1 cellular context compared by ENCODE assay signal in genomic region chr11:115498354-115498753, GRCh38.
TF ChIP-seq lines count a peak whose summit lies in the region.

No MANE protein-coding gene starts in this region.

TF ChIP-seq in WTC11, 78 proteins besides CTCF, POLR2A, EP300 and RAD21 (continued from another document):
- TF ChIP-seq ZBTB43 (CRISPR knock-in tag; IDR thresholded peaks at IDR 0.05) (no peak), ZNF425 (CRISPR knock-in tag; conservative IDR thresholded peaks at IDR 0.05) (no peak), ZSCAN18 (CRISPR knock-in tag; IDR thresholded peaks at IDR 0.05) (no peak), OVOL2 (CRISPR knock-in tag; IDR thresholded peaks at IDR 0.05; ENCODE audit: borderline replicate concordance) (no peak), ZMAT4 (CRISPR knock-in tag; IDR thresholded peaks at IDR 0.05) (no peak), FOXP1 (CRISPR knock-in tag; IDR thresholded peaks at IDR 0.05; ENCODE audit: borderline replicate concordance) (no peak), MYBL2 (CRISPR knock-in tag; IDR thresholded peaks at IDR 0.05) (no peak), EMX1 (CRISPR knock-in tag; IDR thresholded peaks at IDR 0.05) (no peak), CREM (CRISPR knock-in tag; IDR thresholded peaks at IDR 0.05) (no peak), E2F5 (CRISPR knock-in tag; IDR thresholded peaks at IDR 0.05) (no peak), JUN (CRISPR knock-in tag; IDR thresholded peaks at IDR 0.05) (no peak), HMGA2 (CRISPR knock-in tag; IDR thresholded peaks at IDR 0.05) (no peak), ATF1 (CRISPR knock-in tag; IDR thresholded peaks at IDR 0.05) (no peak), ZNF423 (CRISPR knock-in tag; IDR thresholded peaks at IDR 0.05) (no peak), NFE2L1 (CRISPR knock-in tag; IDR thresholded peaks at IDR 0.05) (no peak), ETV6 (CRISPR knock-in tag; IDR thresholded peaks at IDR 0.05) (no peak), ATF3 (CRISPR knock-in tag; conservative IDR thresholded peaks at IDR 0.05) (no peak)
